In the genomic region with DNA sequence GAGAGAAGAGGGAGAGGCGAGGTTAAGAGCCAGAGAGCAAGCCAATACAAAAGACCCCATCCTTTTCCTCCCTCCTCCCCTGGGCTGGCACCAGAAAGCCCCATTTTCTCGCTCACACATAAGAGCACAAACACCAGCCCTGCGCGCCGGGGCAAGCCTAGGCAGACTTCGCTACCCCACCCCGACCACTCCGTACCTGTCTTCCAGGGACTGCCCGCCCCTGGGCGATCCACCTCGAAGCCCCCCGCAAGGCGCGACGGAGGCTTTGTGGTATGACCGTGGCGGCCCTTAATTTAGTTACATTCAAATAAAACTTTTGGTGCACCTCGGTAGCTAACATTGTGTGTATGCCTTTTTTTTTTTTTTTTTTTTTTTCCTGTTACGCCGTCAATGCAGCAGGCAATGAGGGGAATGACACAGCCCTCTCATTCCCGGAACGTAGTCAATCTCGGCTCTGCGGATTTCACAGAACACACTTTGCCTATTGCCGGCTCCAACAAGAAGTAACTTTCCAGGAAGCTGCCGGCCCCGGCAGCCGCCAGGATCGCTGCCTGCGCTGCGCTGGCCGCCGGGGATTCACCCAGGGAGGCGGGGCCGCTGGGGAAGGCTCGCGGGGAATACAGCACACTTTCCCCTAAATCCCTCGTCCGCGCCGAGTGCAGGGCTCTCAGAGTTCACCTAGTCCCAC, we compare ENCODE assay signal across 8 cellular contexts. TPM values are rescaled to one million over a fixed set of nuclear protein-coding genes. Genes with fewer than 3 reads are reported as not detected.
DNase-seq lines count a peak whose midpoint lies in the region; ATAC-seq, FAIRE-seq and TF ChIP-seq lines count a peak whose summit lies in the region.

No MANE protein-coding gene starts in this region.

- H2AFZ ChIP-seq in HepG2 (ENCODE audit: low read length) = no peak overlapping the region

- WGBS in HepG2 (ENCODE audit: low lambda C conversion rate) = 66% methylated on average over 41 of the region's 41 CpGs

- H3K4me1 ChIP-seq in HepG2 (ENCODE audit: insufficient read depth, low read length) = peaks cover 57% of the 10 kb centered on the region

- in situ Hi-C loops in HepG2 (cut with HindIII; ENCODE audit: extremely low pct_ligation_motif_present, low pct_unique_long_range_greater_than_20kb) = loop anchor here (25.0 kb wide), 3 partner anchors 675 to 1000 kb away; no protein-coding TSS in a partner anchor

- H3K27ac Mint-ChIP-seq in WTC11 = peak overlapping the region; percentile 93

- peak overlapping the region; percentile 55 for H3K4me3 ChIP-seq in AG04450 (ENCODE audit: low read depth, low read length)
- peak overlapping the region; percentile 45 to 99 (median 98); a peak in 5 of 6 replicates for H3K4me3 ChIP-seq in HepG2 (replicated peaks in 1 of 3; ENCODE audit: insufficient read depth in 1 of 3, low read depth in 2 of 3, low read length in 3 of 3)

- peak overlapping the region; percentile 95 for H3K4me2 ChIP-seq in HepG2 (ENCODE audit: low read depth, low read length)

- no peak for FAIRE-seq in HepG2 (lab: Jason Lieb, UNC)

- peak overlapping the region; percentile 91 for H3K27ac ChIP-seq in AG04450 (ENCODE audit: low read depth, low read length)
- H3K27ac ChIP-seq in HepG2 (ENCODE audit: extremely low read length, insufficient read depth, low read length) = peak overlapping the region; percentile 100

- peaks cover 28% of the 10 kb centered on the region for H3K27me3 Mint-ChIP-seq in WTC11 (ENCODE audit: low read depth)

- TF ChIP-seq EP300 in HepG2 (IDR thresholded peaks at IDR 0.05; ENCODE audit: low read depth in 2 of 2, low read length in 2 of 2) = no peak
- TF ChIP-seq EP300 in HepG2 (CRISPR knock-in tag; IDR thresholded peaks at IDR 0.05; ENCODE audit: borderline replicate concordance) = no peak

- intact Hi-C loops in HepG2 (cut with micrococcal nuclease; ENCODE audit: unreplicated experiment) = loop anchor here (2.0 to 5.0 kb wide), 2 partner anchors 1100 to 1411 kb away; no protein-coding TSS in a partner anchor

- H3K79me2 ChIP-seq in HepG2 (ENCODE audit: insufficient read depth, low read length) = peaks cover 92% of the 10 kb centered on the region

- peak overlapping the region; percentile 82 for H3K4me3 Mint-ChIP-seq in WTC11

- POLR2A ChIA-PET in AG04450 (lab: Yijun Ruan, JAX) (interaction anchor here (0.6 to 1.3 kb wide), 6 partner anchors 60 to 1216 kb away, joined by 3 to 12 read pairs (median 4); no protein-coding TSS in a partner anchor), WTC11 (lab: Charles Lee) (interaction anchor here (0.7 to 4.6 kb wide), 10 partner anchors 8 to 1210 kb away, joined by 3 to 41 read pairs (median 8); a partner anchor contains a TSS), HepG2 (lab: Yijun Ruan, JAX) (interaction anchor here (0.7 to 5.7 kb wide), 4 partner anchors 13 to 1009 kb away, joined by 5 to 31 read pairs (median 6); no protein-coding TSS in a partner anchor)

- DNase-seq in AG04450 (ENCODE audit: low read depth, low spot score) (no peak), HK-2 (ENCODE audit: unreplicated experiment) (peak; percentile 71), WTC11 (ENCODE audit: low spot score) (peak; percentile 64), dermis microvascular lymphatic vessel endothelial cell (ENCODE audit: low read depth in 2 of 2) (peak; percentile 50 to 82), HepG2 (ENCODE audit: low spot score) (no peak)
- DNase-seq in stimulated activated CD4-positive, alpha-beta T cell treated with anti-CD3 and anti-CD28 coated beads, Interleukin-1b, Interleukin-23, amount 100 ng/mL, for 48 hours = peak; percentile 70

- H3K36me3 Mint-ChIP-seq in WTC11 = peaks cover 6% of the 10 kb centered on the region

- TF ChIP-seq CTCF in AG04450 (IDR thresholded peaks at IDR 0.05; ENCODE audit: low read depth, low read length) = peak; percentile 16; the same call in 1 of the 2 replicates
- no peak for TF ChIP-seq CTCF in WTC11 (IDR thresholded peaks at IDR 0.05)
- no peak for TF ChIP-seq CTCF in HepG2 (CRISPR knock-in tag; IDR thresholded peaks at IDR 0.05)

- no peak for TF ChIP-seq RAD21 in HepG2 (CRISPR knock-in tag; IDR thresholded peaks at IDR 0.05)

- ATAC-seq in WTC11 (peak; percentile 2), HepG2 (0 out of 3 replicates have a peak, but pooled peaks have one; percentile 2), GM18498 (IDR thresholded peaks at IDR 0.05; ENCODE audit: unreplicated experiment) (no peak), HG02938 (IDR thresholded peaks at IDR 0.05; ENCODE audit: unreplicated experiment) (no peak)

- TF ChIP-seq POLR2A in HepG2 (IDR thresholded peaks at IDR 0.05; ENCODE audit: insufficient read depth in 1 of 2, low read depth in 2 of 2, low read length in 2 of 2) = no peak

- H3K9me3 ChIP-seq in AG04450 (ENCODE audit: control insufficient read depth, insufficient read depth, low read length) (no peaks in the 10 kb centered on the region), HepG2 (ENCODE audit: low read length) (no peaks in the 10 kb centered on the region)

- peaks cover 96% of the 10 kb centered on the region for H4K20me1 ChIP-seq in HepG2 (ENCODE audit: insufficient read depth, low read length)

- no peaks in the 10 kb centered on the region for H3K9me3 Mint-ChIP-seq in WTC11

- CTCF ChIA-PET in AG04450 (lab: Charles Lee) = interaction anchor here (0.6 to 6.4 kb wide), 20 partner anchors 10 to 1394 kb away, joined by 3 to 314 read pairs (median 4); a partner anchor contains a TSS
- CTCF ChIA-PET in WTC11 (lab: Charles Lee) = interaction anchor here (0.7 to 4.7 kb wide), 23 partner anchors 8 to 1304 kb away, joined by 3 to 132 read pairs (median 5); a partner anchor contains a TSS
- CTCF ChIA-PET in HepG2 (lab: Yijun Ruan, JAX; ENCODE audit: low intra/inter-chr PET ratio, low total read pairs) = interaction anchor here (3.5 kb wide), 1 partner anchor 1219 kb away, joined by 8 read pairs; no protein-coding TSS in a partner anchor

- peak overlapping the region; percentile 99 for H3K9ac ChIP-seq in HepG2 (ENCODE audit: insufficient read depth, low read depth, low read length)

- H3K36me3 ChIP-seq in HepG2 (replicated peaks in 1 of 2; ENCODE audit: control insufficient read depth in 1 of 2, insufficient read depth in 2 of 2, low read length in 2 of 2) = peaks cover 8 to 26% of the 10 kb centered on the region in 2 experiments

- H3K4me1 Mint-ChIP-seq in WTC11 = peaks cover 43% of the 10 kb centered on the region

- H3K27me3 ChIP-seq in AG04450 (ENCODE audit: control insufficient read depth, insufficient read depth, low read length) = no peaks in the 10 kb centered on the region
- no peaks in the 10 kb centered on the region for H3K27me3 ChIP-seq in HepG2 (ENCODE audit: control insufficient read depth in 1 of 2, insufficient read depth in 2 of 2, low read length in 2 of 2)

- BruUV-seq in HepG2 (replicated peaks; lab: Mats Ljungman, UMichigan) = no TSS peak

RNA-seq across cellular contexts. Expression of a gene that starts 7.7 kb away (rescaled TPM):
- 12.8 and 19.2 TPM in 2 replicates for polyA plus RNA-seq in AG04450 (2011; rRNA removed)
- 38.5 and 41.9 TPM in 2 replicates for polyA minus RNA-seq in AG04450 (2011; rRNA and poly(A)+ RNA removed)
- 10.2 to 11.8 TPM (median 11.2 TPM) in 3 replicates for total RNA-seq in WTC11 (2021)
- 1.4 and 1.7 TPM in 2 replicates for total RNA-seq in dermis microvascular lymphatic vessel endothelial cell
- total RNA-seq in HepG2 (2016; rRNA removed; fragmentation: Illumina TruSeq; extraction: Trizol) = 20.3 and 21.2 TPM in 2 replicates
- total RNA-seq in HepG2 (2016; cell fraction: cytosol; rRNA removed; fragmentation: Illumina TruSeq; extraction: Trizol; ENCODE audit: low read depth) = 5.3 and 5.8 TPM in 2 replicates
- 12.4 and 21.0 TPM in 2 replicates for total RNA-seq in HepG2 (2016; cell fraction: insoluble cytoplasmic fraction; rRNA removed; fragmentation: Illumina TruSeq; extraction: Trizol)
- 8.3 and 11.0 TPM in 2 replicates for total RNA-seq in HepG2 (2016; cell fraction: membrane; rRNA removed; fragmentation: Illumina TruSeq; extraction: Trizol)
- total RNA-seq in HepG2 (2016; cell fraction: nucleus; rRNA removed; fragmentation: Illumina TruSeq; extraction: Trizol) = 25.9 and 29.9 TPM in 2 replicates
- 53.7 and 67.5 TPM in 2 replicates for polyA plus RNA-seq in HepG2 (2011; rRNA removed)
- polyA plus RNA-seq in HepG2 (2011; cell fraction: cytosol; rRNA removed) = 18.9 and 19.0 TPM in 2 replicates
- 286 and 355 TPM in 2 replicates for polyA plus RNA-seq in HepG2 (2011; cell fraction: nucleus; rRNA removed)
- 95.9 and 236 TPM in 2 replicates for polyA plus RNA-seq in HepG2 (2012)
- polyA plus RNA-seq in HepG2 (2016; cell fraction: cytosol; fragmentation: Illumina TruSeq; extraction: Trizol; ENCODE audit: low read depth) = 1.1 and 1.4 TPM in 2 replicates
- polyA plus RNA-seq in HepG2 (2016; cell fraction: insoluble cytoplasmic fraction; fragmentation: Illumina TruSeq; extraction: Trizol; ENCODE audit: low read depth) = 19.4 and 26.5 TPM in 2 replicates
- 3.5 and 4.8 TPM in 2 replicates for polyA plus RNA-seq in HepG2 (2016; cell fraction: membrane; fragmentation: Illumina TruSeq; extraction: Trizol; ENCODE audit: low read depth)
- 95.1 and 111 TPM in 2 replicates for polyA plus RNA-seq in HepG2 (2016; cell fraction: nucleus; fragmentation: Illumina TruSeq; extraction: Trizol; ENCODE audit: insufficient read depth, low read depth)
- polyA minus RNA-seq in HepG2 (2011; rRNA and poly(A)+ RNA removed; ENCODE audit: low replicate concordance) = 16.4 and 68.3 TPM in 2 replicates
- 22.3 and 35.5 TPM in 2 replicates for polyA minus RNA-seq in HepG2 (2011; cell fraction: cytosol; rRNA and poly(A)+ RNA removed)
- 81.2 and 114 TPM in 2 replicates for polyA minus RNA-seq in HepG2 (2011; cell fraction: nucleus; rRNA and poly(A)+ RNA removed)

RNA-seq across cellular contexts. Expression of a gene that starts 35.2 kb away (rescaled TPM):
- polyA plus RNA-seq in AG04450 (2011; rRNA removed) = not detected in 2 replicates
- not detected in 2 replicates for polyA minus RNA-seq in AG04450 (2011; rRNA and poly(A)+ RNA removed)
- total RNA-seq in WTC11 (2021) = not detected in 3 replicates
- total RNA-seq in dermis microvascular lymphatic vessel endothelial cell = not detected in 2 replicates
- total RNA-seq in HepG2 (2016; rRNA removed; fragmentation: Illumina TruSeq; extraction: Trizol) = not detected in 2 replicates
- not detected in 2 replicates for total RNA-seq in HepG2 (2016; cell fraction: cytosol; rRNA removed; fragmentation: Illumina TruSeq; extraction: Trizol; ENCODE audit: low read depth)
- not detected in 2 replicates for total RNA-seq in HepG2 (2016; cell fraction: insoluble cytoplasmic fraction; rRNA removed; fragmentation: Illumina TruSeq; extraction: Trizol)
- total RNA-seq in HepG2 (2016; cell fraction: membrane; rRNA removed; fragmentation: Illumina TruSeq; extraction: Trizol) = not detected in 2 replicates
- not detected in 2 replicates for total RNA-seq in HepG2 (2016; cell fraction: nucleus; rRNA removed; fragmentation: Illumina TruSeq; extraction: Trizol)
- not detected in 2 replicates for polyA plus RNA-seq in HepG2 (2011; rRNA removed)
- polyA plus RNA-seq in HepG2 (2011; cell fraction: cytosol; rRNA removed) = not detected in 2 replicates
- not detected in 2 replicates for polyA plus RNA-seq in HepG2 (2011; cell fraction: nucleus; rRNA removed)
- not detected in 2 replicates for polyA plus RNA-seq in HepG2 (2012)
- not detected in 2 replicates for polyA plus RNA-seq in HepG2 (2016; cell fraction: cytosol; fragmentation: Illumina TruSeq; extraction: Trizol; ENCODE audit: low read depth)
- polyA plus RNA-seq in HepG2 (2016; cell fraction: insoluble cytoplasmic fraction; fragmentation: Illumina TruSeq; extraction: Trizol; ENCODE audit: low read depth) = not detected in 2 replicates
- not detected in 2 replicates for polyA plus RNA-seq in HepG2 (2016; cell fraction: membrane; fragmentation: Illumina TruSeq; extraction: Trizol; ENCODE audit: low read depth)
- polyA plus RNA-seq in HepG2 (2016; cell fraction: nucleus; fragmentation: Illumina TruSeq; extraction: Trizol; ENCODE audit: insufficient read depth, low read depth) = not detected in 2 replicates
- polyA minus RNA-seq in HepG2 (2011; rRNA and poly(A)+ RNA removed; ENCODE audit: low replicate concordance) = 0.19 TPM in 1 of 2 replicates, not detected in the other
- not detected in 2 replicates for polyA minus RNA-seq in HepG2 (2011; cell fraction: cytosol; rRNA and poly(A)+ RNA removed)
- polyA minus RNA-seq in HepG2 (2011; cell fraction: nucleus; rRNA and poly(A)+ RNA removed) = not detected in 2 replicates

Comparison
In these comparisons a context has a peak if more than half of its experiments do, and no peak if none do; other contexts are left out.
1. DNase-seq: peak in HK-2 (single experiment), WTC11 (single experiment), dermis microvascular lymphatic vessel endothelial cell (2 of 2) and stimulated activated CD4-positive, alpha-beta T cell treated with anti-CD3 and anti-CD28 coated beads, Interleukin-1b, Interleukin-23, amount 100 ng/mL, for 48 hours (single experiment); none in AG04450 (single experiment) and HepG2 (single experiment).
2. ATAC-seq: peak in WTC11 (single experiment) and HepG2 (single experiment); none in GM18498 (single experiment) and HG02938 (single experiment).